1 cellular context compared by ENCODE assay signal in the genomic region with DNA sequence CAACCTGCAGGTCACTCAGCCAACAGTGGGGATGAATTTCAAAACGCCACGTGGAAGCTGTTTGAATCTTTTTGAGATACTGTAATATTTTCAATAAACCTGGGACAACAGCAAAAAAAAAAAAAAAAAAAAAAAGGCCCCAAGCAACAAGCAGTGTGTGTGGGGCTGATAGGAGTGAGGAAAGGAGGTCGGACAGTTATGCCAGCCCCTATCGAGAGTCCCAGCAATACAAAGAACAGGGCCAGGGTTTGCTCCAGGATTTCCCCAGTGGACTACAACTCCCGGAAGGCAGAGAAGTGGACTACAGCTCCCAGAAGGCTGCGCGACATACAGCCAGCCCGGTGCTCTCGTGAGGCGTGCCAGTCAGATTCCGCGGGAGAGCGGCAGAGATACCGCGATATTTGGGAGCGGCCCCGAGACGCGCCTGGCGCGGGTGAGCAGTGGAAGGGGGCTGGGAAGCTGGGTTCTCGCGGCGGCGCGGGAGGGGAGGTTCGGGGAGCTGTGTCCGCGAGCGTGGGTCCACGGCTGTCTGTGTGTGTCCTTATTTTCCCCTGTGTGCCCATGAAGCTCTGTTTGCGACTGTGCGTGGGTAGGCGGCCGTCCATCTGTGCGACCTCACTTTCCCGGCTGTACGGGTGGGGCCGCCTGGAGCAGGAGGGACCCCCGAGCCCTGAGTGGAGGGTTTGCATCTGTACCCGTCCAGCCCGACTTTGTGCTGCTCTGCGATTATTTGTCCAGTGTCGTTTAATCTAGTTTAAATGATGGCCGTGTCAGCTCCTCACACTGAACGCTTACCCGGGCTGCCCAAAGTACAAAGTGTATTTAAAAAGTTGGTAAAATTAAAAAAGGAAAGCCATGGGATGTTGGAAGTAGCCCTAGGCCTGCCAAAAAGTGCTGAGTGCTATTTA.
TF ChIP-seq lines count a peak whose summit lies in the region.

A gene with protein sequence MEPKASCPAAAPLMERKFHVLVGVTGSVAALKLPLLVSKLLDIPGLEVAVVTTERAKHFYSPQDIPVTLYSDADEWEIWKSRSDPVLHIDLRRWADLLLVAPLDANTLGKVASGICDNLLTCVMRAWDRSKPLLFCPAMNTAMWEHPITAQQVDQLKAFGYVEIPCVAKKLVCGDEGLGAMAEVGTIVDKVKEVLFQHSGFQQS (plus strand): TSS at position 397 of the 908 bp plus-strand sequence. CDS start 4,729 bp downstream, outside the sequence.

TF ChIP-seq in HepG2, 621 proteins besides CTCF, POLR2A, EP300 and RAD21 (continued from another document and continues in another):
- TF ChIP-seq NKX3-1 (CRISPR knock-in tag; IDR thresholded peaks at IDR 0.05) (0 out of 2 replicates have a peak, but pooled peaks have one; percentile 44), ZNF180 (CRISPR knock-in tag; IDR thresholded peaks at IDR 0.05; ENCODE audit: borderline replicate concordance, low read depth) (no peak), TBL1XR1 (IDR thresholded peaks at IDR 0.05; ENCODE audit: borderline replicate concordance, low read length, partially characterized antibody) (peak; percentile 53), GABPA (IDR thresholded peaks at IDR 0.05; ENCODE audit: low read depth, low read length) (no peak; the same call in 1 of the 2 replicates), GABPA (CRISPR knock-in tag; IDR thresholded peaks at IDR 0.05; ENCODE audit: low read depth) (peak; percentile 80), GATAD1 (CRISPR knock-in tag; IDR thresholded peaks at IDR 0.05) (peak; percentile 88), KMT2B (CRISPR knock-in tag; IDR thresholded peaks at IDR 0.05) (peak; percentile 84), ZNF547 (CRISPR knock-in tag; IDR thresholded peaks at IDR 0.05) (peak; percentile 78; the same call in 1 of the 2 replicates), PHF21A (CRISPR knock-in tag; IDR thresholded peaks at IDR 0.05) (peak; percentile 70; the same call in 1 of the 2 replicates), MTA3 (CRISPR knock-in tag; IDR thresholded peaks at IDR 0.05) (no peak), ZBTB3 (CRISPR knock-in tag; IDR thresholded peaks at IDR 0.05; ENCODE audit: borderline replicate concordance, low read depth) (0 out of 2 replicates have a peak, but pooled peaks have one; percentile 44), CAMTA2 (CRISPR knock-in tag; IDR thresholded peaks at IDR 0.05; ENCODE audit: borderline replicate concordance) (0 out of 2 replicates have a peak, but pooled peaks have one; percentile 27)
- TF ChIP-seq, protein P1, sequence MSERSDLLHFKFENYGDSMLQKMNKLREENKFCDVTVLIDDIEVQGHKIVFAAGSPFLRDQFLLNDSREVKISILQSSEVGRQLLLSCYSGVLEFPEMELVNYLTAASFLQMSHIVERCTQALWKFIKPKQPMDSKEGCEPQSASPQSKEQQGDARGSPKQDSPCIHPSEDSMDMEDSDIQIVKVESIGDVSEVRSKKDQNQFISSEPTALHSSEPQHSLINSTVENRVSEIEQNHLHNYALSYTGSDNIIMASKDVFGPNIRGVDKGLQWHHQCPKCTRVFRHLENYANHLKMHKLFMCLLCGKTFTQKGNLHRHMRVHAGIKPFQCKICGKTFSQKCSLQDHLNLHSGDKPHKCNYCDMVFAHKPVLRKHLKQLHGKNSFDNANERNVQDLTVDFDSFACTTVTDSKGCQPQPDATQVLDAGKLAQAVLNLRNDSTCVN (CRISPR knock-in tag; IDR thresholded peaks at IDR 0.05; ENCODE audit: borderline replicate concordance) = peak; percentile 48; the same call in 1 of the 2 replicates
- TF ChIP-seq, protein P2, sequence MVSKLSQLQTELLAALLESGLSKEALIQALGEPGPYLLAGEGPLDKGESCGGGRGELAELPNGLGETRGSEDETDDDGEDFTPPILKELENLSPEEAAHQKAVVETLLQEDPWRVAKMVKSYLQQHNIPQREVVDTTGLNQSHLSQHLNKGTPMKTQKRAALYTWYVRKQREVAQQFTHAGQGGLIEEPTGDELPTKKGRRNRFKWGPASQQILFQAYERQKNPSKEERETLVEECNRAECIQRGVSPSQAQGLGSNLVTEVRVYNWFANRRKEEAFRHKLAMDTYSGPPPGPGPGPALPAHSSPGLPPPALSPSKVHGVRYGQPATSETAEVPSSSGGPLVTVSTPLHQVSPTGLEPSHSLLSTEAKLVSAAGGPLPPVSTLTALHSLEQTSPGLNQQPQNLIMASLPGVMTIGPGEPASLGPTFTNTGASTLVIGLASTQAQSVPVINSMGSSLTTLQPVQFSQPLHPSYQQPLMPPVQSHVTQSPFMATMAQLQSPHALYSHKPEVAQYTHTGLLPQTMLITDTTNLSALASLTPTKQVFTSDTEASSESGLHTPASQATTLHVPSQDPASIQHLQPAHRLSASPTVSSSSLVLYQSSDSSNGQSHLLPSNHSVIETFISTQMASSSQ (IDR thresholded peaks at IDR 0.05; ENCODE audit: low read depth) = no peak
- TF ChIP-seq, protein P2 (CRISPR knock-in tag; IDR thresholded peaks at IDR 0.05; ENCODE audit: borderline replicate concordance) = peak; percentile 41; the same call in 1 of the 2 replicates
- TF ChIP-seq, protein P3, sequence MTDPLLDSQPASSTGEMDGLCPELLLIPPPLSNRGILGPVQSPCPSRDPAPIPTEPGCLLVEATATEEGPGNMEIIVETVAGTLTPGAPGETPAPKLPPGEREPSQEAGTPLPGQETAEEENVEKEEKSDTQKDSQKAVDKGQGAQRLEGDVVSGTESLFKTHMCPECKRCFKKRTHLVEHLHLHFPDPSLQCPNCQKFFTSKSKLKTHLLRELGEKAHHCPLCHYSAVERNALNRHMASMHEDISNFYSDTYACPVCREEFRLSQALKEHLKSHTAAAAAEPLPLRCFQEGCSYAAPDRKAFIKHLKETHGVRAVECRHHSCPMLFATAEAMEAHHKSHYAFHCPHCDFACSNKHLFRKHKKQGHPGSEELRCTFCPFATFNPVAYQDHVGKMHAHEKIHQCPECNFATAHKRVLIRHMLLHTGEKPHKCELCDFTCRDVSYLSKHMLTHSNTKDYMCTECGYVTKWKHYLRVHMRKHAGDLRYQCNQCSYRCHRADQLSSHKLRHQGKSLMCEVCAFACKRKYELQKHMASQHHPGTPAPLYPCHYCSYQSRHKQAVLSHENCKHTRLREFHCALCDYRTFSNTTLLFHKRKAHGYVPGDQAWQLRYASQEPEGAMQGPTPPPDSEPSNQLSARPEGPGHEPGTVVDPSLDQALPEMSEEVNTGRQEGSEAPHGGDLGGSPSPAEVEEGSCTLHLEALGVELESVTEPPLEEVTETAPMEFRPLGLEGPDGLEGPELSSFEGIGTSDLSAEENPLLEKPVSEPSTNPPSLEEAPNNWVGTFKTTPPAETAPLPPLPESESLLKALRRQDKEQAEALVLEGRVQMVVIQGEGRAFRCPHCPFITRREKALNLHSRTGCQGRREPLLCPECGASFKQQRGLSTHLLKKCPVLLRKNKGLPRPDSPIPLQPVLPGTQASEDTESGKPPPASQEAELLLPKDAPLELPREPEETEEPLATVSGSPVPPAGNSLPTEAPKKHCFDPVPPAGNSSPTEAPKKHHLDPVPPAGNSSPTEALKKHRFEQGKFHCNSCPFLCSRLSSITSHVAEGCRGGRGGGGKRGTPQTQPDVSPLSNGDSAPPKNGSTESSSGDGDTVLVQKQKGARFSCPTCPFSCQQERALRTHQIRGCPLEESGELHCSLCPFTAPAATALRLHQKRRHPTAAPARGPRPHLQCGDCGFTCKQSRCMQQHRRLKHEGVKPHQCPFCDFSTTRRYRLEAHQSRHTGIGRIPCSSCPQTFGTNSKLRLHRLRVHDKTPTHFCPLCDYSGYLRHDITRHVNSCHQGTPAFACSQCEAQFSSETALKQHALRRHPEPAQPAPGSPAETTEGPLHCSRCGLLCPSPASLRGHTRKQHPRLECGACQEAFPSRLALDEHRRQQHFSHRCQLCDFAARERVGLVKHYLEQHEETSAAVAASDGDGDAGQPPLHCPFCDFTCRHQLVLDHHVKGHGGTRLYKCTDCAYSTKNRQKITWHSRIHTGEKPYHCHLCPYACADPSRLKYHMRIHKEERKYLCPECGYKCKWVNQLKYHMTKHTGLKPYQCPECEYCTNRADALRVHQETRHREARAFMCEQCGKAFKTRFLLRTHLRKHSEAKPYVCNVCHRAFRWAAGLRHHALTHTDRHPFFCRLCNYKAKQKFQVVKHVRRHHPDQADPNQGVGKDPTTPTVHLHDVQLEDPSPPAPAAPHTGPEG (CRISPR knock-in tag; IDR thresholded peaks at IDR 0.05) = peak; percentile 51; the same call in 1 of the 2 replicates
- TF ChIP-seq, protein P4, sequence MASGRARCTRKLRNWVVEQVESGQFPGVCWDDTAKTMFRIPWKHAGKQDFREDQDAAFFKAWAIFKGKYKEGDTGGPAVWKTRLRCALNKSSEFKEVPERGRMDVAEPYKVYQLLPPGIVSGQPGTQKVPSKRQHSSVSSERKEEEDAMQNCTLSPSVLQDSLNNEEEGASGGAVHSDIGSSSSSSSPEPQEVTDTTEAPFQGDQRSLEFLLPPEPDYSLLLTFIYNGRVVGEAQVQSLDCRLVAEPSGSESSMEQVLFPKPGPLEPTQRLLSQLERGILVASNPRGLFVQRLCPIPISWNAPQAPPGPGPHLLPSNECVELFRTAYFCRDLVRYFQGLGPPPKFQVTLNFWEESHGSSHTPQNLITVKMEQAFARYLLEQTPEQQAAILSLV (CRISPR knock-in tag; IDR thresholded peaks at IDR 0.05; ENCODE audit: borderline replicate concordance) = peak; percentile 79; the same call in 1 of the 2 replicates
- TF ChIP-seq, protein P5, sequence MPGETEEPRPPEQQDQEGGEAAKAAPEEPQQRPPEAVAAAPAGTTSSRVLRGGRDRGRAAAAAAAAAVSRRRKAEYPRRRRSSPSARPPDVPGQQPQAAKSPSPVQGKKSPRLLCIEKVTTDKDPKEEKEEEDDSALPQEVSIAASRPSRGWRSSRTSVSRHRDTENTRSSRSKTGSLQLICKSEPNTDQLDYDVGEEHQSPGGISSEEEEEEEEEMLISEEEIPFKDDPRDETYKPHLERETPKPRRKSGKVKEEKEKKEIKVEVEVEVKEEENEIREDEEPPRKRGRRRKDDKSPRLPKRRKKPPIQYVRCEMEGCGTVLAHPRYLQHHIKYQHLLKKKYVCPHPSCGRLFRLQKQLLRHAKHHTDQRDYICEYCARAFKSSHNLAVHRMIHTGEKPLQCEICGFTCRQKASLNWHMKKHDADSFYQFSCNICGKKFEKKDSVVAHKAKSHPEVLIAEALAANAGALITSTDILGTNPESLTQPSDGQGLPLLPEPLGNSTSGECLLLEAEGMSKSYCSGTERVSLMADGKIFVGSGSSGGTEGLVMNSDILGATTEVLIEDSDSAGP (CRISPR knock-in tag; IDR thresholded peaks at IDR 0.05; ENCODE audit: borderline replicate concordance) = peak; percentile 80
- TF ChIP-seq, protein P6, sequence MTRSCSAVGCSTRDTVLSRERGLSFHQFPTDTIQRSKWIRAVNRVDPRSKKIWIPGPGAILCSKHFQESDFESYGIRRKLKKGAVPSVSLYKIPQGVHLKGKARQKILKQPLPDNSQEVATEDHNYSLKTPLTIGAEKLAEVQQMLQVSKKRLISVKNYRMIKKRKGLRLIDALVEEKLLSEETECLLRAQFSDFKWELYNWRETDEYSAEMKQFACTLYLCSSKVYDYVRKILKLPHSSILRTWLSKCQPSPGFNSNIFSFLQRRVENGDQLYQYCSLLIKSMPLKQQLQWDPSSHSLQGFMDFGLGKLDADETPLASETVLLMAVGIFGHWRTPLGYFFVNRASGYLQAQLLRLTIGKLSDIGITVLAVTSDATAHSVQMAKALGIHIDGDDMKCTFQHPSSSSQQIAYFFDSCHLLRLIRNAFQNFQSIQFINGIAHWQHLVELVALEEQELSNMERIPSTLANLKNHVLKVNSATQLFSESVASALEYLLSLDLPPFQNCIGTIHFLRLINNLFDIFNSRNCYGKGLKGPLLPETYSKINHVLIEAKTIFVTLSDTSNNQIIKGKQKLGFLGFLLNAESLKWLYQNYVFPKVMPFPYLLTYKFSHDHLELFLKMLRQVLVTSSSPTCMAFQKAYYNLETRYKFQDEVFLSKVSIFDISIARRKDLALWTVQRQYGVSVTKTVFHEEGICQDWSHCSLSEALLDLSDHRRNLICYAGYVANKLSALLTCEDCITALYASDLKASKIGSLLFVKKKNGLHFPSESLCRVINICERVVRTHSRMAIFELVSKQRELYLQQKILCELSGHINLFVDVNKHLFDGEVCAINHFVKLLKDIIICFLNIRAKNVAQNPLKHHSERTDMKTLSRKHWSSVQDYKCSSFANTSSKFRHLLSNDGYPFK (CRISPR knock-in tag; IDR thresholded peaks at IDR 0.05; ENCODE audit: borderline replicate concordance) = peak; percentile 75; the same call in 1 of the 2 replicates
- TF ChIP-seq, protein P7, sequence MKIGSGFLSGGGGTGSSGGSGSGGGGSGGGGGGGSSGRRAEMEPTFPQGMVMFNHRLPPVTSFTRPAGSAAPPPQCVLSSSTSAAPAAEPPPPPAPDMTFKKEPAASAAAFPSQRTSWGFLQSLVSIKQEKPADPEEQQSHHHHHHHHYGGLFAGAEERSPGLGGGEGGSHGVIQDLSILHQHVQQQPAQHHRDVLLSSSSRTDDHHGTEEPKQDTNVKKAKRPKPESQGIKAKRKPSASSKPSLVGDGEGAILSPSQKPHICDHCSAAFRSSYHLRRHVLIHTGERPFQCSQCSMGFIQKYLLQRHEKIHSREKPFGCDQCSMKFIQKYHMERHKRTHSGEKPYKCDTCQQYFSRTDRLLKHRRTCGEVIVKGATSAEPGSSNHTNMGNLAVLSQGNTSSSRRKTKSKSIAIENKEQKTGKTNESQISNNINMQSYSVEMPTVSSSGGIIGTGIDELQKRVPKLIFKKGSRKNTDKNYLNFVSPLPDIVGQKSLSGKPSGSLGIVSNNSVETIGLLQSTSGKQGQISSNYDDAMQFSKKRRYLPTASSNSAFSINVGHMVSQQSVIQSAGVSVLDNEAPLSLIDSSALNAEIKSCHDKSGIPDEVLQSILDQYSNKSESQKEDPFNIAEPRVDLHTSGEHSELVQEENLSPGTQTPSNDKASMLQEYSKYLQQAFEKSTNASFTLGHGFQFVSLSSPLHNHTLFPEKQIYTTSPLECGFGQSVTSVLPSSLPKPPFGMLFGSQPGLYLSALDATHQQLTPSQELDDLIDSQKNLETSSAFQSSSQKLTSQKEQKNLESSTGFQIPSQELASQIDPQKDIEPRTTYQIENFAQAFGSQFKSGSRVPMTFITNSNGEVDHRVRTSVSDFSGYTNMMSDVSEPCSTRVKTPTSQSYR (CRISPR knock-in tag; IDR thresholded peaks at IDR 0.05; ENCODE audit: borderline replicate concordance) = peak; percentile 49; the same call in 1 of the 2 replicates
- TF ChIP-seq, protein P8, sequence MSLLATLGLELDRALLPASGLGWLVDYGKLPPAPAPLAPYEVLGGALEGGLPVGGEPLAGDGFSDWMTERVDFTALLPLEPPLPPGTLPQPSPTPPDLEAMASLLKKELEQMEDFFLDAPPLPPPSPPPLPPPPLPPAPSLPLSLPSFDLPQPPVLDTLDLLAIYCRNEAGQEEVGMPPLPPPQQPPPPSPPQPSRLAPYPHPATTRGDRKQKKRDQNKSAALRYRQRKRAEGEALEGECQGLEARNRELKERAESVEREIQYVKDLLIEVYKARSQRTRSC (CRISPR knock-in tag; IDR thresholded peaks at IDR 0.05; ENCODE audit: low read depth) = no peak
